8 cellular contexts compared by ENCODE assay signal in the genomic region with DNA sequence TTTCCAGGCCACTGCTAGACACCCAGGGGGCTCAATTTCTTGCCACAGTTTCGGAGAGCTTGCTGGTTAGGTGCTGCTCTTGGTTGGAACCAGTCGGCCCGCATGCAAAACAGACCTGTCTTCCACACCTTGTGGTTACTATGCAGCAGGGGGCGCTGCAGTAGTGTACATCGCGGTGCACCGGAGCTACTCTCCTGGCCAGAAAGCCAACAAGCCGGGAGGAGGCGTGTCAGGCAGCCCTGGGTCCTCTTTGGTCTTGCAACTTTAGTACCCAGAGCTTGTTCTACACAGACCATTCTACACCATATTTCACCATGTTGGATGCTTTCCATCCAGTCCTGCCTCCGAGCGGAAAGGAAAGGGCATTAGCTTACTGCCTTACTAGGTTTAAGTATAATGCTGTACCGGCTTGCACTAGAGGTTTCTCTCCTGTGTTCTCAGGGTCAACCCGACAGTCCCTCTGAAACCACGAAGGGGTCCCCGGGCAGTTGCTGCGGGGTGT. TPM values are rescaled to one million over a fixed set of nuclear protein-coding genes. Genes with fewer than 3 reads are reported as not detected.
DNase-seq lines count a peak whose midpoint lies in the region; ATAC-seq and FAIRE-seq lines count a peak whose summit lies in the region.

No MANE protein-coding gene starts in this region.

- peaks cover 27% of the 10 kb centered on the region for H3K27me3 Mint-ChIP-seq in activated CD8-positive, alpha-beta memory T cell treated with anti-CD3 and anti-CD28 coated beads, Interleukin-2, amount 10 ng/mL, durations not matched to agents 7 days and 5 days

- H3K23ac ChIP-seq in mesendoderm (ENCODE audit: low read length): no peak overlapping the region

- H2BK15ac ChIP-seq in mesendoderm (replicated peaks; ENCODE audit: low read depth): no peak overlapping the region

- H3K4me3 ChIP-seq in endocrine pancreas (ENCODE audit: control insufficient read depth, insufficient read depth, low read length) (peak overlapping the region; percentile 86), mesendoderm (ENCODE audit: low read length) (peak overlapping the region; percentile 78)

- no peak overlapping the region for H2BK5ac ChIP-seq in mesendoderm (ENCODE audit: low read length)

- H3K4me3 Mint-ChIP-seq in activated CD8-positive, alpha-beta memory T cell treated with anti-CD3 and anti-CD28 coated beads, Interleukin-2, amount 10 ng/mL, durations not matched to agents 7 days and 5 days: peak overlapping the region; percentile 90

- peaks cover 2% of the 10 kb centered on the region for H3K79me2 ChIP-seq in mesendoderm (ENCODE audit: control insufficient read depth, insufficient read depth, low read length)

- no peak overlapping the region for H3K27ac ChIP-seq in mesendoderm (ENCODE audit: low read depth, low read length)

- H3K27me3 ChIP-seq in endocrine pancreas (ENCODE audit: control insufficient read depth, insufficient read depth, low read length) (no peaks in the 10 kb centered on the region), mesendoderm (ENCODE audit: insufficient read depth, low read length, poor library complexity) (no peaks in the 10 kb centered on the region)

- H3K36me3 Mint-ChIP-seq in activated CD8-positive, alpha-beta memory T cell treated with anti-CD3 and anti-CD28 coated beads, Interleukin-2, amount 10 ng/mL, durations not matched to agents 7 days and 5 days: no peaks in the 10 kb centered on the region

- H2AK5ac ChIP-seq in mesendoderm (ENCODE audit: low read length): no peak overlapping the region

- peak; percentile 94 for DNase-seq in Caki2 (ENCODE audit: low read depth)
- DNase-seq in HTR-8/SVneo (ENCODE audit: insufficient read length, low spot score): peak; percentile 73
- DNase-seq in NOMO-1 (lab: John Stamatoyannopoulos, UW; ENCODE audit: unreplicated experiment in 2 of 2): peak; percentile 85 to 91
- peak; percentile 95 for DNase-seq in activated CD8-positive, alpha-beta memory T cell treated with anti-CD3 and anti-CD28 coated beads, Interleukin-2, amount 10 ng/mL, durations not matched to agents 7 days and 5 days
- peak; percentile 97 for DNase-seq in mesendoderm
- peak; percentile 76 for DNase-seq in stimulated activated CD8-positive, alpha-beta memory T cell treated with anti-CD3 and anti-CD28 coated beads, Interleukin-12 subunit alpha, Interleukin-12 subunit beta, amount 100 ng/mL, for 4 hours (ENCODE audit: low read depth)

- peak overlapping the region; percentile 86 for H3K27ac Mint-ChIP-seq in activated CD8-positive, alpha-beta memory T cell treated with anti-CD3 and anti-CD28 coated beads, Interleukin-2, amount 10 ng/mL, durations not matched to agents 7 days and 5 days

- H3K4ac ChIP-seq in mesendoderm (ENCODE audit: low read depth, low read length): no peak overlapping the region

- peaks cover 23% of the 10 kb centered on the region for H3K4me1 Mint-ChIP-seq in activated CD8-positive, alpha-beta memory T cell treated with anti-CD3 and anti-CD28 coated beads, Interleukin-2, amount 10 ng/mL, durations not matched to agents 7 days and 5 days

- H3K36me3 ChIP-seq in endocrine pancreas (ENCODE audit: control insufficient read depth, insufficient read depth, low read length) (no peaks in the 10 kb centered on the region), mesendoderm (ENCODE audit: control insufficient read depth, insufficient read depth, low read length) (no peaks in the 10 kb centered on the region)

- in situ Hi-C loops in Caki2 (cut with HindIII; ENCODE audit: low pct_unique_long_range_greater_than_20kb, low sequenced_read_pairs): no loop called here

- H2BK120ac ChIP-seq in mesendoderm (ENCODE audit: low read depth, low read length): no peak overlapping the region

- no peaks in the 10 kb centered on the region for H3K9me3 ChIP-seq in endocrine pancreas (ENCODE audit: control insufficient read depth, low read length)

- H3K4me1 ChIP-seq in endocrine pancreas (ENCODE audit: control insufficient read depth, insufficient read depth, low read length) (peaks cover 12% of the 10 kb centered on the region), mesendoderm (ENCODE audit: control insufficient read depth, low read depth, low read length) (peaks cover 5% of the 10 kb centered on the region)

- peak overlapping the region; percentile 79 for H3K4me2 ChIP-seq in mesendoderm (ENCODE audit: low read length)

- peak; percentile 58 for ATAC-seq in GM21390 (IDR thresholded peaks at IDR 0.05; ENCODE audit: unreplicated experiment)
- peak; percentile 67 for ATAC-seq in activated CD8-positive, alpha-beta memory T cell treated with anti-CD3 and anti-CD28 coated beads, Interleukin-2, amount 10 ng/mL, durations not matched to agents 7 days and 5 days

- FAIRE-seq in HTR-8/SVneo (lab: Jason Lieb, UNC): no peak

- H4K5ac ChIP-seq in mesendoderm (ENCODE audit: low read length): no peak overlapping the region

- peaks cover 2% of the 10 kb centered on the region for H3K79me1 ChIP-seq in mesendoderm (ENCODE audit: low read length)

- CTCF ChIA-PET in activated CD8-positive, alpha-beta memory T cell treated with anti-CD3 and anti-CD28 coated beads, Interleukin-2, amount 10 ng/mL, durations not matched to agents 7 days and 5 days (lab: Charles Lee): interaction anchor here (0.6 to 2.2 kb wide), 31 partner anchors 9 to 1818 kb away, joined by 3 to 13 read pairs (median 3); a partner anchor contains a TSS

- no peaks in the 10 kb centered on the region for H3K9me3 Mint-ChIP-seq in activated CD8-positive, alpha-beta memory T cell treated with anti-CD3 and anti-CD28 coated beads, Interleukin-2, amount 10 ng/mL, durations not matched to agents 7 days and 5 days (ENCODE audit: low read depth)

- peak overlapping the region; percentile 82 for H3K9ac ChIP-seq in endocrine pancreas (ENCODE audit: control insufficient read depth, insufficient read depth, low read length)
- peak overlapping the region; percentile 63 for H3K9ac ChIP-seq in mesendoderm (ENCODE audit: low read length)

- no peak overlapping the region for H4K8ac ChIP-seq in mesendoderm (ENCODE audit: low read depth, low read length)

- no peak overlapping the region for H3K18ac ChIP-seq in mesendoderm (ENCODE audit: low read length)

- no CpG with 5 or more reads among the region's 16 CpGs for WGBS in mesendoderm (ENCODE audit: extremely low coverage, insufficient coverage, low lambda C conversion rate)

- peak overlapping the region; percentile 92 for H3K56ac ChIP-seq in mesendoderm (ENCODE audit: low read length)

RNA-seq across cellular contexts. Expression of a gene that starts 0.9 kb away (rescaled TPM):
- 3.1 and 7.4 TPM in 2 replicates for total RNA-seq in Caki2 (2014; rRNA removed; shearing (Covaris generic); ENCODE audit: low replicate concordance)
- total RNA-seq in activated CD8-positive, alpha-beta memory T cell treated with anti-CD3 and anti-CD28 coated beads, Interleukin-2, amount 10 ng/mL, durations not matched to agents 7 days and 5 days: 1 to 10 TPM; 3.3 to 4.5 TPM
- polyA plus RNA-seq in mesendoderm (2013, experiment 1 of 2): 5.0 TPM
- 4.7 TPM for polyA plus RNA-seq in mesendoderm (2013, experiment 2 of 2)
